ENCODE assay signal across 17 cellular contexts in genomic region chr12:98820005-98820404, GRCh38.
DNase-seq lines count a peak whose midpoint lies in the region; ATAC-seq lines count a peak whose summit lies in the region.
"Had no signal": no experiment of that assay in that cellular context is flagged by ENCODE, and none has a peak within 500 bp of the region (broad histone marks: within the 10 kb centered on the region; RNA-seq: fewer than 3 reads in every experiment).

No MANE protein-coding gene starts in this region.

- H3K9ac ChIP-seq in mesenchymal stem cell (ENCODE audit: low read length), result no peak overlapping the region
- H3K9ac ChIP-seq: BLaER1 had no signal

- 70% methylated on average over 8 of the region's 8 CpGs for WGBS in mesenchymal stem cell

- no peak overlapping the region for H2AFZ ChIP-seq in mesenchymal stem cell (ENCODE audit: low read depth, low read length)

- no peak for ATAC-seq in GM21723 (IDR thresholded peaks at IDR 0.05; ENCODE audit: unreplicated experiment)
- ATAC-seq: HCT116 had no signal

- no peaks in the 10 kb centered on the region for H3K79me1 ChIP-seq in mesenchymal stem cell (replicated peaks; ENCODE audit: low read length, poor library complexity, severe bottlenecking)

- H2BK5ac ChIP-seq in mesenchymal stem cell (ENCODE audit: low read depth, low read length, poor library complexity, severe bottlenecking), result no peak overlapping the region

- no peaks in the 10 kb centered on the region for H3K27me3 ChIP-seq in HAP-1 (ENCODE audit: low read depth)
- no peaks in the 10 kb centered on the region for H3K27me3 ChIP-seq in mesenchymal stem cell (ENCODE audit: control insufficient read depth in 1 of 2, insufficient read depth in 1 of 2, low read length in 2 of 2)
- H3K27me3 ChIP-seq: BLaER1, Peyer's patch had no signal

- peaks cover 22% of the 10 kb centered on the region for H3K4me1 ChIP-seq in HAP-1
- H3K4me1 ChIP-seq in mesenchymal stem cell (ENCODE audit: control insufficient read depth, insufficient read depth, low read depth, low read length), result peaks cover 7% of the 10 kb centered on the region
- H3K4me1 ChIP-seq: BLaER1, Peyer's patch had no signal

- H3K4me2 ChIP-seq in mesenchymal stem cell (ENCODE audit: low read length, poor library complexity, severe bottlenecking), result no peak overlapping the region
- H3K4me2 ChIP-seq: BLaER1 had no signal

- in situ Hi-C loops in HAP-1 (cut with MboI; ENCODE audit: low sequenced_read_pairs), result no loop called here

- H3K4me3 ChIP-seq in HAP-1, result no peak overlapping the region
- H3K4me3 ChIP-seq in mesenchymal stem cell (ENCODE audit: insufficient read depth in 1 of 2, low read depth in 1 of 2, low read length in 2 of 2), result no peak overlapping the region
- H3K4me3 ChIP-seq: BLaER1, Peyer's patch had no signal

- H3K9me3 ChIP-seq in HAP-1, result no peaks in the 10 kb centered on the region
- H3K9me3 ChIP-seq in mesenchymal stem cell (ENCODE audit: control insufficient read depth, low read length), result no peaks in the 10 kb centered on the region
- H3K9me3 ChIP-seq: BLaER1, Peyer's patch had no signal

- peak overlapping the region; percentile 78 for H2AK5ac ChIP-seq in mesenchymal stem cell (ENCODE audit: low read length, severe bottlenecking)

- H3K23ac ChIP-seq in mesenchymal stem cell (ENCODE audit: low read length in 2 of 2), result no peak overlapping the region

- no peak overlapping the region for H2BK120ac ChIP-seq in mesenchymal stem cell (ENCODE audit: low read depth, low read length)

- H3K36me3 ChIP-seq in HAP-1 (replicated peaks) (no peaks in the 10 kb centered on the region), mesenchymal stem cell (ENCODE audit: control insufficient read depth in 1 of 2, insufficient read depth in 2 of 2, low read depth in 1 of 2, low read length in 2 of 2) (no peaks in the 10 kb centered on the region)
- H3K36me3 ChIP-seq: Peyer's patch had no signal

- DNase-seq in HAP-1 (ENCODE audit: low spot score in 2 of 2), result peak; percentile 40 to 62
- DNase-seq in astrocyte of the hippocampus (ENCODE audit: low read depth, low spot score), result peak; percentile 49
- no peak for DNase-seq in mesenchymal stem cell
- DNase-seq in NOMO-1 treated with dmso at 0.1 percent for 144 hours (lab: John Stamatoyannopoulos, UW; ENCODE audit: unreplicated experiment), result no peak
- no peak for DNase-seq in activated naive CD4-positive, alpha-beta T cell treated with Interleukin-2 at 50 U/mL for 16 hours
- DNase-seq: CD8-positive, alpha-beta memory T cell; DMS 273 treated with DMSO at 0.1 percent for 48 hours; MV-4-11; NCI-H1417 treated with DMSO at 0.1 percent for 48 hours; NCI-H2029; NCI-H510A; Peyer's patch; SHP77 treated with DMSO at 0.1 percent for 48 hours had no signal

- H3K18ac ChIP-seq in mesenchymal stem cell (ENCODE audit: low read depth in 1 of 2, low read length in 2 of 2), result no peak overlapping the region

- no peak overlapping the region for H3K14ac ChIP-seq in mesenchymal stem cell (ENCODE audit: low read length in 2 of 2)

- H4K91ac ChIP-seq in mesenchymal stem cell (ENCODE audit: low read length), result no peak overlapping the region

- no peak overlapping the region for H2BK15ac ChIP-seq in mesenchymal stem cell (ENCODE audit: low read depth, poor library complexity, severe bottlenecking)

- no peak overlapping the region for H3K4ac ChIP-seq in mesenchymal stem cell (ENCODE audit: low read depth in 1 of 2, low read length in 2 of 2)

- H4K8ac ChIP-seq in mesenchymal stem cell (ENCODE audit: low read length), result no peak overlapping the region

- peak overlapping the region; percentile 27 for H3K27ac ChIP-seq in mesenchymal stem cell (ENCODE audit: low read length, poor library complexity, severe bottlenecking)
- H3K27ac ChIP-seq in temporal lobe (ENCODE audit: low read depth, low read length), result peak overlapping the region; percentile 70
- H3K27ac ChIP-seq: BLaER1, Peyer's patch had no signal

- no peak overlapping the region for H2BK12ac ChIP-seq in mesenchymal stem cell (ENCODE audit: low read length in 2 of 2)

Comparison
In these comparisons a context has a peak if more than half of its experiments do, and no peak if none do; other contexts are left out.
1. DNase-seq: peak in HAP-1 (2 of 2) and astrocyte of the hippocampus (single experiment); none in mesenchymal stem cell (single experiment), NOMO-1 treated with dmso at 0.1 percent for 144 hours (single experiment) and activated naive CD4-positive, alpha-beta T cell treated with Interleukin-2 at 50 U/mL for 16 hours (single experiment).